17 cellular contexts compared by ENCODE assay signal in the genomic region with DNA sequence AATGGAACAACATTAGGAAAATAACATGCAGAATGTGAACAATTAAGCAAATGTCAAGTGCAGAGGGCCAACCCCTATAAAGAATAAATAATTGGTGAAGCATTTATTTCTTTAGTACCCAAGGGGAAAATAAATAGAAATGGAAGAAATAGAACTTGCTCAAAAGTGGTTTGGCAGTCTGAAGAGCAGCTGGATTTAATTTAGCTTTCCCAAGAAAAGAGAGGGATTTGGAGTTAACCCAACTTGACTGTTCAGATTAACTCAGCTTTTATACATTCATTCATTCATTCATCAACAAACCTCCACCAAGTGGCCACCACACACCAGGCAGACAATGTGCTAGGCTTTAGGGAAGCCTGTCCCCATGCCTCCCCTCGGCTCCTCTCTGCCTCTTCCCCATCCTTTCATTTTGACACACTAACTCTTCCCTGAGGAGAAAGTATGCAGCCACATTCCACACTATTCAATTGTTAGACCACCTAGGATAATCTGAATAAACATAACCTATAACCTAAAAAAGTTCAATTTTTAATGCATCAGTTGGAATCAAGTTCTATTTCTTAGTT.
"Had no signal": no experiment of that assay in that cellular context is flagged by ENCODE, and none has a peak within 500 bp of the region (broad histone marks: within the 10 kb centered on the region; RNA-seq: fewer than 3 reads in every experiment).

No MANE protein-coding gene starts in this region.

- H3K27ac ChIP-seq: dorsolateral prefrontal cortex, esophagus muscularis mucosa, lower lobe of right lung, neutrophil had no signal

- H3K4me1 ChIP-seq: esophagus muscularis mucosa, lower lobe of right lung had no signal

- H3K27me3 ChIP-seq: dorsolateral prefrontal cortex, esophagus muscularis mucosa, neutrophil had no signal

- H3K4me3 ChIP-seq: dorsolateral prefrontal cortex, esophagus muscularis mucosa, lower lobe of right lung, smooth muscle cell had no signal

- DNase-seq: activated CD4-positive, alpha-beta T cell treated with anti-CD3 and anti-CD28 coated beads for 1 hour; activated CD4-positive, alpha-beta T cell treated with anti-CD3 and anti-CD28 coated beads, Interleukin-2, amount 50 U/mL, for 48 hours; activated CD8-positive, alpha-beta memory T cell treated with anti-CD3 and anti-CD28 coated beads, Interleukin-2, amount 10 ng/mL, durations not matched to agents 7 days and 5 days; activated effector memory CD4-positive, alpha-beta T cell treated with anti-CD3 and anti-CD28 coated beads, Interleukin-2, amount 50 U/mL, for 16 hours; activated T-cell treated with anti-CD3 and anti-CD28 coated beads, Interleukin-2, amount 50 U/mL, for 4 hours; dorsolateral prefrontal cortex; hypothalamus; lower lobe of right lung; naive thymus-derived CD4-positive, alpha-beta T cell; posterior cingulate gyrus; stimulated activated naive B cell treated with anti-CD40 and anti-IgM and Interleukin-4, amounts not matched to agents 10 μg/mL and 1 μg/mL and 100 μg/mL, for 72 hours; substantia nigra; T-helper 9 cell; trophoblast cell had no signal

- H3K9me3 ChIP-seq: esophagus muscularis mucosa, lower lobe of right lung, neutrophil had no signal

- H3K36me3 ChIP-seq: esophagus muscularis mucosa, lower lobe of right lung, neutrophil had no signal

- ATAC-seq: activated CD8-positive, alpha-beta memory T cell treated with anti-CD3 and anti-CD28 coated beads, Interleukin-2, amount 10 ng/mL, durations not matched to agents 7 days and 5 days; activated T-cell treated with anti-CD3 and anti-CD28 coated beads, Interleukin-2, amount 50 U/mL, for 4 hours; lower lobe of right lung; naive thymus-derived CD4-positive, alpha-beta T cell; stimulated activated naive B cell treated with anti-CD40 and anti-IgM and Interleukin-4, amounts not matched to agents 10 μg/mL and 1 μg/mL and 100 μg/mL, for 72 hours had no signal
